In genomic region chr9:32968101-32969011, GRCh38 we compare ENCODE assay signal across 7 cellular contexts. TPM values are rescaled to one million over a fixed set of nuclear protein-coding genes. Genes with fewer than 3 reads are reported as not detected.
DNase-seq lines count a peak whose midpoint lies in the region; ATAC-seq, FAIRE-seq and TF ChIP-seq lines count a peak whose summit lies in the region.

No MANE protein-coding gene starts in this region.

- intact Hi-C loops in HepG2 (cut with micrococcal nuclease; ENCODE audit: unreplicated experiment), result loop anchor here (1.0 to 10.0 kb wide), 4 partner anchors 379 to 589 kb away; no protein-coding TSS in a partner anchor

- H3K36me3 ChIP-seq in HepG2 (replicated peaks in 1 of 2; ENCODE audit: control insufficient read depth in 1 of 2, insufficient read depth in 2 of 2, low read length in 2 of 2), result peaks cover 0 to 11% of the 10 kb centered on the region in 2 experiments; a peak in 2 of 5 replicates

- H3K4me1 ChIP-seq in HepG2 (ENCODE audit: insufficient read depth, low read length), result no peaks in the 10 kb centered on the region

- no peaks in the 10 kb centered on the region; the same call in 1 of the 2 replicates for H4K20me1 ChIP-seq in HepG2 (ENCODE audit: insufficient read depth, low read length)

- H3K79me2 ChIP-seq in HepG2 (ENCODE audit: insufficient read depth, low read length), result no peaks in the 10 kb centered on the region

- peak; percentile 67 for FAIRE-seq in HepG2 (lab: Jason Lieb, UNC)

- peak; percentile 37; the same call in 1 of the 2 replicates for TF ChIP-seq RAD21 in HepG2 (CRISPR knock-in tag; IDR thresholded peaks at IDR 0.05)

- peak; percentile 71 for DNase-seq in GM03348 (ENCODE audit: low spot score)
- DNase-seq in MV-4-11 (lab: John Stamatoyannopoulos, UW), result peak; percentile 34
- DNase-seq in cerebellar cortex (ENCODE audit: low spot score), result peak; percentile 70
- peak; percentile 29 for DNase-seq in HepG2 (ENCODE audit: low spot score)
- DNase-seq in stimulated activated CD8-positive, alpha-beta memory T cell treated with anti-CD3 and anti-CD28 coated beads, Interleukin-12 subunit alpha, Interleukin-12 subunit beta, amount 100 ng/mL, for 1 hour (ENCODE audit: low read depth), result peak; percentile 42

- WGBS in HepG2 (ENCODE audit: low lambda C conversion rate), result 65% methylated on average over 13 of the region's 13 CpGs

- H3K27ac ChIP-seq in HepG2 (ENCODE audit: extremely low read length, insufficient read depth, low read length), result no peak overlapping the region

- H3K9ac ChIP-seq in HepG2 (ENCODE audit: insufficient read depth, low read depth, low read length), result no peak overlapping the region

- no peaks in the 10 kb centered on the region for H3K27me3 ChIP-seq in HepG2 (ENCODE audit: control insufficient read depth in 1 of 2, insufficient read depth in 2 of 2, low read length in 2 of 2)

- TF ChIP-seq POLR2A in HepG2 (IDR thresholded peaks at IDR 0.05; ENCODE audit: insufficient read depth in 1 of 2, low read depth in 2 of 2, low read length in 2 of 2), result no peak

- TF ChIP-seq EP300 in HepG2 (IDR thresholded peaks at IDR 0.05; ENCODE audit: low read depth in 2 of 2, low read length in 2 of 2) (no peak), HepG2 (CRISPR knock-in tag; IDR thresholded peaks at IDR 0.05; ENCODE audit: borderline replicate concordance) (no peak)

- POLR2A ChIA-PET in HepG2 (lab: Yijun Ruan, JAX), result no interaction called here

- no TSS peak for BruUV-seq in HepG2 (replicated peaks; lab: Mats Ljungman, UMichigan)

- ATAC-seq in HepG2, result no peak
- no peak for ATAC-seq in GM21576 (IDR thresholded peaks at IDR 0.05; ENCODE audit: unreplicated experiment)

- in situ Hi-C loops in HepG2 (cut with HindIII; ENCODE audit: extremely low pct_ligation_motif_present, low pct_unique_long_range_greater_than_20kb), result loop anchor here (5.0 kb wide), 2 partner anchors 386 to 596 kb away; no protein-coding TSS in a partner anchor

- H3K4me3 ChIP-seq in WI38 (ENCODE audit: low read depth, low read length) (no peak overlapping the region), HepG2 (replicated peaks in 1 of 3; ENCODE audit: insufficient read depth in 1 of 3, low read depth in 2 of 3, low read length in 3 of 3) (no peak overlapping the region)

- CTCF ChIA-PET in HepG2 (lab: Yijun Ruan, JAX; ENCODE audit: low intra/inter-chr PET ratio, low total read pairs), result interaction anchor here (1.2 to 2.5 kb wide), 5 partner anchors 380 to 590 kb away, joined by 4 to 34 read pairs (median 13); no protein-coding TSS in a partner anchor

- H3K4me2 ChIP-seq in HepG2 (ENCODE audit: low read depth, low read length), result no peak overlapping the region

- no peak overlapping the region for H2AFZ ChIP-seq in HepG2 (ENCODE audit: low read length)

- TF ChIP-seq CTCF in WI38 (IDR thresholded peaks at IDR 0.05; ENCODE audit: low read depth, low read length), result peak; percentile 55
- peak; percentile 66 for TF ChIP-seq CTCF in HepG2 (CRISPR knock-in tag; IDR thresholded peaks at IDR 0.05)

- no peaks in the 10 kb centered on the region for H3K9me3 ChIP-seq in HepG2 (ENCODE audit: low read length)

TF ChIP-seq in HepG2, 621 proteins besides CTCF, POLR2A, EP300 and RAD21:
- no peak for TF ChIP-seq ZNF703 (CRISPR knock-in tag; IDR thresholded peaks at IDR 0.05; ENCODE audit: borderline replicate concordance)
- TF ChIP-seq SMC3 (IDR thresholded peaks at IDR 0.05; ENCODE audit: low read length), result peak; percentile 65
- TF ChIP-seq JDP2 (CRISPR knock-in tag; IDR thresholded peaks at IDR 0.05; ENCODE audit: borderline replicate concordance), result no peak
- TF ChIP-seq STAG1 (CRISPR knock-in tag; IDR thresholded peaks at IDR 0.05), result peak; percentile 75
- TF ChIP-seq CREB1 (IDR thresholded peaks at IDR 0.05), result no peak
- 0 out of 2 replicates have a peak, but pooled peaks have one; percentile 12 for TF ChIP-seq CREB1 (CRISPR knock-in tag; IDR thresholded peaks at IDR 0.05)
- TF ChIP-seq IKZF4 (CRISPR knock-in tag; IDR thresholded peaks at IDR 0.05; ENCODE audit: borderline replicate concordance, low read depth, not compliant biosample characterization), result no peak
- TF ChIP-seq ZNF224 (CRISPR knock-in tag; IDR thresholded peaks at IDR 0.05), result no peak

RNA-seq across cellular contexts. Expression of gene APTX, which starts 33.1 kb away (rescaled TPM):
- 44.9 and 54.0 TPM in 2 replicates for total RNA-seq in HepG2 (2016; rRNA removed; fragmentation: Illumina TruSeq; extraction: Trizol)
- 13.8 and 14.5 TPM in 2 replicates for total RNA-seq in HepG2 (2016; cell fraction: cytosol; rRNA removed; fragmentation: Illumina TruSeq; extraction: Trizol; ENCODE audit: low read depth)
- 42.9 and 56.1 TPM in 2 replicates for total RNA-seq in HepG2 (2016; cell fraction: insoluble cytoplasmic fraction; rRNA removed; fragmentation: Illumina TruSeq; extraction: Trizol)
- total RNA-seq in HepG2 (2016; cell fraction: membrane; rRNA removed; fragmentation: Illumina TruSeq; extraction: Trizol), result 24.3 and 24.9 TPM in 2 replicates
- 26.7 and 27.1 TPM in 2 replicates for total RNA-seq in HepG2 (2016; cell fraction: nucleus; rRNA removed; fragmentation: Illumina TruSeq; extraction: Trizol)
- polyA plus RNA-seq in HepG2 (2011; rRNA removed), result 22.4 and 23.1 TPM in 2 replicates
- polyA plus RNA-seq in HepG2 (2011; cell fraction: cytosol; rRNA removed), result 13.4 and 19.6 TPM in 2 replicates
- 14.2 and 19.9 TPM in 2 replicates for polyA plus RNA-seq in HepG2 (2011; cell fraction: nucleus; rRNA removed)
- 27.9 and 33.6 TPM in 2 replicates for polyA plus RNA-seq in HepG2 (2012)
- 10.1 and 11.8 TPM in 2 replicates for polyA plus RNA-seq in HepG2 (2016; cell fraction: cytosol; fragmentation: Illumina TruSeq; extraction: Trizol; ENCODE audit: low read depth)
- polyA plus RNA-seq in HepG2 (2016; cell fraction: insoluble cytoplasmic fraction; fragmentation: Illumina TruSeq; extraction: Trizol; ENCODE audit: low read depth), result 53.4 and 56.9 TPM in 2 replicates
- 20.0 and 20.3 TPM in 2 replicates for polyA plus RNA-seq in HepG2 (2016; cell fraction: membrane; fragmentation: Illumina TruSeq; extraction: Trizol; ENCODE audit: low read depth)
- 42.2 and 47.7 TPM in 2 replicates for polyA plus RNA-seq in HepG2 (2016; cell fraction: nucleus; fragmentation: Illumina TruSeq; extraction: Trizol; ENCODE audit: insufficient read depth, low read depth)
- polyA minus RNA-seq in HepG2 (2011; rRNA and poly(A)+ RNA removed; ENCODE audit: low replicate concordance), result 14.2 and 29.7 TPM in 2 replicates
- 7.2 and 11.6 TPM in 2 replicates for polyA minus RNA-seq in HepG2 (2011; cell fraction: cytosol; rRNA and poly(A)+ RNA removed)
- 34.4 and 47.7 TPM in 2 replicates for polyA minus RNA-seq in HepG2 (2011; cell fraction: nucleus; rRNA and poly(A)+ RNA removed)

RNA-seq across cellular contexts. Expression of gene DNAJA1, which starts 56.7 kb away (rescaled TPM):
- 306 and 476 TPM in 2 replicates for total RNA-seq in HepG2 (2016; rRNA removed; fragmentation: Illumina TruSeq; extraction: Trizol)
- total RNA-seq in HepG2 (2016; cell fraction: cytosol; rRNA removed; fragmentation: Illumina TruSeq; extraction: Trizol; ENCODE audit: low read depth), result 42.9 and 56.4 TPM in 2 replicates
- 309 and 474 TPM in 2 replicates for total RNA-seq in HepG2 (2016; cell fraction: insoluble cytoplasmic fraction; rRNA removed; fragmentation: Illumina TruSeq; extraction: Trizol)
- 79.1 and 92.3 TPM in 2 replicates for total RNA-seq in HepG2 (2016; cell fraction: membrane; rRNA removed; fragmentation: Illumina TruSeq; extraction: Trizol)
- 126 TPM in 2 replicates for total RNA-seq in HepG2 (2016; cell fraction: nucleus; rRNA removed; fragmentation: Illumina TruSeq; extraction: Trizol)
- polyA plus RNA-seq in HepG2 (2011; rRNA removed), result 95.9 and 102 TPM in 2 replicates
- polyA plus RNA-seq in HepG2 (2011; cell fraction: cytosol; rRNA removed), result 43.2 and 82.0 TPM in 2 replicates
- 19.9 and 31.3 TPM in 2 replicates for polyA plus RNA-seq in HepG2 (2011; cell fraction: nucleus; rRNA removed)
- 102 and 153 TPM in 2 replicates for polyA plus RNA-seq in HepG2 (2012)
- polyA plus RNA-seq in HepG2 (2016; cell fraction: cytosol; fragmentation: Illumina TruSeq; extraction: Trizol; ENCODE audit: low read depth), result 26.1 and 28.0 TPM in 2 replicates
- polyA plus RNA-seq in HepG2 (2016; cell fraction: insoluble cytoplasmic fraction; fragmentation: Illumina TruSeq; extraction: Trizol; ENCODE audit: low read depth), result 484 and 519 TPM in 2 replicates
- polyA plus RNA-seq in HepG2 (2016; cell fraction: membrane; fragmentation: Illumina TruSeq; extraction: Trizol; ENCODE audit: low read depth), result 42.3 and 49.5 TPM in 2 replicates
- polyA plus RNA-seq in HepG2 (2016; cell fraction: nucleus; fragmentation: Illumina TruSeq; extraction: Trizol; ENCODE audit: insufficient read depth, low read depth), result 166 and 181 TPM in 2 replicates
- 73.7 and 236 TPM in 2 replicates for polyA minus RNA-seq in HepG2 (2011; rRNA and poly(A)+ RNA removed; ENCODE audit: low replicate concordance)
- polyA minus RNA-seq in HepG2 (2011; cell fraction: cytosol; rRNA and poly(A)+ RNA removed), result 80.4 and 96.1 TPM in 2 replicates
- polyA minus RNA-seq in HepG2 (2011; cell fraction: nucleus; rRNA and poly(A)+ RNA removed), result 51.5 and 96.6 TPM in 2 replicates
